Comparison of ENCODE assay signal across 8 cellular contexts in genomic region chr3:150408232-150409124, GRCh38. TPM values are rescaled to one million over a fixed set of nuclear protein-coding genes. Genes with fewer than 3 reads are reported as not detected.
DNase-seq lines count a peak whose midpoint lies in the region; ATAC-seq and TF ChIP-seq lines count a peak whose summit lies in the region.

TSC22D2 (plus strand) TSS chr3:150408298; CDS start chr3:150409351, 1,053 bp downstream.

- H3K36me3 ChIP-seq in HUES6 (ENCODE audit: control insufficient read depth, insufficient read depth, low read length) (peaks cover 14% of the 10 kb centered on the region; the same call in 1 of the 2 replicates), mucosa of stomach (ENCODE audit: control insufficient read depth, insufficient read depth, low read length) (no peaks in the 10 kb centered on the region)

- H3K27me3 ChIP-seq in HUES6 (ENCODE audit: control insufficient read depth, insufficient read depth, low read length) (no peaks in the 10 kb centered on the region), mucosa of stomach (ENCODE audit: control insufficient read depth, insufficient read depth, low read length) (no peaks in the 10 kb centered on the region)

- peak within 1 kb of the TSS; percentile 96 for H3K4me3 ChIP-seq in HUES6 (ENCODE audit: low read depth, low read length)
- peak within 1 kb of the TSS; percentile 88 for H3K4me3 ChIP-seq in epithelial cell of proximal tubule (ENCODE audit: low read depth, low read length)
- H3K4me3 ChIP-seq in mucosa of stomach (ENCODE audit: low read length) = peak within 1 kb of the TSS; percentile 95

- peak; percentile 7 for TF ChIP-seq CTCF in epithelial cell of proximal tubule (conservative IDR thresholded peaks at IDR 0.05; ENCODE audit: low read depth, low read length)

- peak within 1 kb of the TSS; percentile 99 for H3K27ac ChIP-seq in HUES6 (ENCODE audit: low read depth, low read length)

- H3K4me1 ChIP-seq in HUES6 (ENCODE audit: control insufficient read depth, insufficient read depth, low read length) = peaks cover 14% of the 10 kb centered on the region
- no peaks in the 10 kb centered on the region for H3K4me1 ChIP-seq in mucosa of stomach (ENCODE audit: control insufficient read depth, insufficient read depth, low read length)

- peak within 1 kb of the TSS; percentile 95 for H3K9ac ChIP-seq in HUES6 (ENCODE audit: low read length)
- H3K9ac ChIP-seq in mucosa of stomach (ENCODE audit: low read length) = peak within 1 kb of the TSS; percentile 97

- peak; percentile 58 for ATAC-seq in GM21447 (IDR thresholded peaks at IDR 0.05; ENCODE audit: unreplicated experiment)

- DNase-seq in DMS153 (lab: John Stamatoyannopoulos, UW) = peak; percentile 87
- DNase-seq in OCI-M1 (lab: John Stamatoyannopoulos, UW) = peak; percentile 93
- DNase-seq in activated T-cell treated with anti-CD3 and anti-CD28 coated beads for 48 hours (ENCODE audit: low read depth) = peak; percentile 95
- no peak for DNase-seq in epithelial cell of proximal tubule (ENCODE audit: low read depth)
- DNase-seq in stimulated activated CD8-positive, alpha-beta memory T cell treated with anti-CD3 and anti-CD28 coated beads, Interleukin-7, amount 100 ng/mL, for 1 hour (ENCODE audit: low read depth in 2 of 2) = peak; percentile 88 to 98

- H3K9me3 ChIP-seq in HUES6 (ENCODE audit: control insufficient read depth, insufficient read depth, low read depth, low read length) (no peaks in the 10 kb centered on the region), mucosa of stomach (ENCODE audit: control insufficient read depth, low read length) (no peaks in the 10 kb centered on the region)

RNA-seq across cellular contexts. Expression of gene TSC22D2, which starts in this region (rescaled TPM):
- 14.3 and 16.0 TPM in 2 replicates for total RNA-seq in epithelial cell of proximal tubule
